ENCODE assay signal across 1 cellular context in genomic region chr6:83430606-83431544, GRCh38.
TF ChIP-seq lines count a peak whose summit lies in the region.

Gene ME1, minus strand, starts transcription at chr6:83431051. Its CDS starts 97 bp downstream, at chr6:83430954.

TF ChIP-seq in K562, 482 proteins besides CTCF, POLR2A, EP300 and RAD21 (continued from another document and continues in another):
- TF ChIP-seq ZFP91 (CRISPR knock-in tag; IDR thresholded peaks at IDR 0.05) (no peak), PHF21A (IDR thresholded peaks at IDR 0.05; ENCODE audit: borderline replicate concordance, low read depth) (no peak), PHF8 (IDR thresholded peaks at IDR 0.05; ENCODE audit: borderline replicate concordance, low read length) (peak; percentile 77; the same call in 1 of the 2 replicates), ZFX (CRISPR knock-in tag; IDR thresholded peaks at IDR 0.05) (peak; percentile 83), ZBTB5 (IDR thresholded peaks at IDR 0.05) (no peak), ZBED1 (IDR thresholded peaks at IDR 0.05) (no peak), DDX20 (tag; IDR thresholded peaks at IDR 0.05; ENCODE audit: low read depth) (no peak), CEBPG (CRISPR knock-in tag; IDR thresholded peaks at IDR 0.05) (no peak), CEBPG (tag; conservative IDR thresholded peaks at IDR 0.05 in 1 of 2, IDR thresholded peaks at IDR 0.05 in 1 of 2) (no peak), RUNX1 (IDR thresholded peaks at IDR 0.05; ENCODE audit: low read depth) (no peak), MBD2 (IDR thresholded peaks at IDR 0.05; ENCODE audit: borderline replicate concordance, low read depth) (0 out of 2 replicates have a peak, but pooled peaks have one; percentile 16), ARID4B (CRISPR knock-in tag; IDR thresholded peaks at IDR 0.05) (no peak), ATF4 (CRISPR knock-in tag; IDR thresholded peaks at IDR 0.05) (no peak), FOSL1 (tag; conservative IDR thresholded peaks at IDR 0.05) (peak; percentile 44), FOXK1 (CRISPR knock-in tag; IDR thresholded peaks at IDR 0.05; ENCODE audit: borderline replicate concordance) (no peak), ZKSCAN8 (CRISPR knock-in tag; IDR thresholded peaks at IDR 0.05) (no peak), FOXJ2 (tag; IDR thresholded peaks at IDR 0.05) (peak; percentile 61; the same call in 1 of the 2 replicates), RBM25 (IDR thresholded peaks at IDR 0.05; ENCODE audit: low read depth, low read length, severe bottlenecking) (no peak), GABPB2 (CRISPR knock-in tag; conservative IDR thresholded peaks at IDR 0.05) (no peak), RFX5 (IDR thresholded peaks at IDR 0.05; ENCODE audit: low read depth, low read length) (no peak), EP400 (IDR thresholded peaks at IDR 0.05) (peak; percentile 63), ZNF695 (CRISPR knock-in tag; IDR thresholded peaks at IDR 0.05) (no peak), ZNF184 (CRISPR knock-in tag; IDR thresholded peaks at IDR 0.05) (no peak), TEAD2 (tag; IDR thresholded peaks at IDR 0.05) (no peak), NFRKB (IDR thresholded peaks at IDR 0.05; ENCODE audit: low read depth) (peak; percentile 87; the same call in 1 of the 2 replicates), ZNF778 (CRISPR knock-in tag; IDR thresholded peaks at IDR 0.05) (no peak), ZNF740 (CRISPR knock-in tag; IDR thresholded peaks at IDR 0.05) (peak; percentile 24; the same call in 1 of the 2 replicates), ZNF740 (tag; IDR thresholded peaks at IDR 0.05) (peak in 1 of 2 experiments; percentile 69; a peak in 1 of 4 replicates), MCM7 (IDR thresholded peaks at IDR 0.05) (no peak), MCM3 (IDR thresholded peaks at IDR 0.05) (no peak), TAF9B (IDR thresholded peaks at IDR 0.05; ENCODE audit: partially characterized antibody) (peak; percentile 84), ZNF282 (CRISPR knock-in tag; IDR thresholded peaks at IDR 0.05) (no peak; the same call in 1 of the 2 replicates), ELK1 (CRISPR knock-in tag; IDR thresholded peaks at IDR 0.05) (no peak), ARID3A (IDR thresholded peaks at IDR 0.05; ENCODE audit: borderline replicate concordance, low read depth, low read length) (no peak), TBP (optimal IDR thresholded peaks at IDR 0.05; ENCODE audit: low read depth, low read length) (peak; percentile 80), KAT2B (IDR thresholded peaks at IDR 0.05; ENCODE audit: low read depth, low read length) (no peak), PHF20 (IDR thresholded peaks at IDR 0.05; ENCODE audit: partially characterized antibody) (peak; percentile 37), ZNF263 (CRISPR knock-in tag; IDR thresholded peaks at IDR 0.05; ENCODE audit: borderline replicate concordance) (peak; percentile 29; the same call in 1 of the 2 replicates), CSDE1 (IDR thresholded peaks at IDR 0.05) (no peak), ZNF3 (CRISPR knock-in tag; IDR thresholded peaks at IDR 0.05) (no peak), PCBP2 (IDR thresholded peaks at IDR 0.05; ENCODE audit: low read depth, low read length, poor library complexity, severe bottlenecking) (no peak), MYNN (IDR thresholded peaks at IDR 0.05) (0 out of 2 replicates have a peak, but pooled peaks have one; percentile 69), MYNN (CRISPR knock-in tag; IDR thresholded peaks at IDR 0.05) (no peak), ERF (CRISPR knock-in tag; IDR thresholded peaks at IDR 0.05) (0 out of 2 replicates have a peak, but pooled peaks have one; percentile 59), HNRNPL (IDR thresholded peaks at IDR 0.05; ENCODE audit: low read depth, low read length) (0 out of 2 replicates have a peak, but pooled peaks have one; percentile 43), ZBTB34 (CRISPR knock-in tag; IDR thresholded peaks at IDR 0.05) (no peak), NR2C2 (CRISPR knock-in tag; IDR thresholded peaks at IDR 0.05) (no peak), NR2C2 (tag; IDR thresholded peaks at IDR 0.05) (peak; percentile 62; the same call in 1 of the 2 replicates), NR0B1 (IDR thresholded peaks at IDR 0.05; ENCODE audit: partially characterized antibody) (no peak), TEAD4 (IDR thresholded peaks at IDR 0.05; ENCODE audit: low read length) (peak; percentile 78), TEAD4 (CRISPR knock-in tag; IDR thresholded peaks at IDR 0.05; ENCODE audit: borderline replicate concordance) (no peak), ZNF551 (CRISPR knock-in tag; IDR thresholded peaks at IDR 0.05) (no peak), ZNF124 (CRISPR knock-in tag; IDR thresholded peaks at IDR 0.05) (no peak), MECOM (CRISPR knock-in tag; IDR thresholded peaks at IDR 0.05) (no peak; the same call in 1 of the 2 replicates), SIN3B (IDR thresholded peaks at IDR 0.05; ENCODE audit: low read depth) (no peak)
